In the genomic region with DNA sequence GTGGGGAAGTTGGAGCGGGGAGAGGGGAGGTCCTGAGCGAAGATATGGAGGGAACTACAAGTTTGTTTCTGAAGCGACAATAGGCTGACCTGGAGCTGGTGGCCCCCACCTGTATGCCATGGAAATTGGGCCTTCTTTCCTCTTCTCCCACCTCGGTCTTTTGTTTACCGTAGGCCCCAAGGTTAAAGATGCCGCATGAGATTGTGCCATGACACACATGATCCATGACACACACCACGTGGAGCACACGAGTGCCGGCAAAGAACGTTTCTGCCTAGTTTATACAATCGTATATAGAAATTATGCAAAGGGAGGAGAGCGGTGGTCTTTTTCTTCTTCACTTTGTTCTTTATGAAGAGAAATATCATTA, we compare ENCODE assay signal across 1 cellular context.
TF ChIP-seq lines count a peak whose summit lies in the region.

No MANE protein-coding gene starts in this region.

TF ChIP-seq in GM12878, 131 proteins besides CTCF, POLR2A, EP300 and RAD21 (continued from another document):
- TF ChIP-seq, protein P1, sequence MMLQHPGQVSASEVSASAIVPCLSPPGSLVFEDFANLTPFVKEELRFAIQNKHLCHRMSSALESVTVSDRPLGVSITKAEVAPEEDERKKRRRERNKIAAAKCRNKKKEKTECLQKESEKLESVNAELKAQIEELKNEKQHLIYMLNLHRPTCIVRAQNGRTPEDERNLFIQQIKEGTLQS (IDR thresholded peaks at IDR 0.05; ENCODE audit: borderline replicate concordance, extremely low read depth, low read depth, low read length) = 0 out of 2 replicates have a peak, but pooled peaks have one; percentile 13
- no peak for TF ChIP-seq CBX5 (IDR thresholded peaks at IDR 0.05; ENCODE audit: low read depth)
- TF ChIP-seq, protein P2, sequence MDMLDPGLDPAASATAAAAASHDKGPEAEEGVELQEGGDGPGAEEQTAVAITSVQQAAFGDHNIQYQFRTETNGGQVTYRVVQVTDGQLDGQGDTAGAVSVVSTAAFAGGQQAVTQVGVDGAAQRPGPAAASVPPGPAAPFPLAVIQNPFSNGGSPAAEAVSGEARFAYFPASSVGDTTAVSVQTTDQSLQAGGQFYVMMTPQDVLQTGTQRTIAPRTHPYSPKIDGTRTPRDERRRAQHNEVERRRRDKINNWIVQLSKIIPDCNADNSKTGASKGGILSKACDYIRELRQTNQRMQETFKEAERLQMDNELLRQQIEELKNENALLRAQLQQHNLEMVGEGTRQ (IDR thresholded peaks at IDR 0.05; ENCODE audit: borderline replicate concordance, low read depth, low read length) = peak; percentile 3; the same call in 1 of the 2 replicates
- no peak for TF ChIP-seq IKZF1 (conservative IDR thresholded peaks at IDR 0.05)
- peak; percentile 73 for TF ChIP-seq RAD51 (IDR thresholded peaks at IDR 0.05)
- TF ChIP-seq TARDBP (IDR thresholded peaks at IDR 0.05; ENCODE audit: borderline replicate concordance) = no peak
- peak; percentile 56; the same call in 1 of the 2 replicates for TF ChIP-seq MAX (IDR thresholded peaks at IDR 0.05; ENCODE audit: low read depth, low read length)
- TF ChIP-seq MXI1 (IDR thresholded peaks at IDR 0.05; ENCODE audit: low read depth, low read length) = peak; percentile 65; the same call in 1 of the 2 replicates
- no peak for TF ChIP-seq ZNF274 (IDR thresholded peaks at IDR 0.05; ENCODE audit: insufficient read depth, insufficient read length)
- TF ChIP-seq, protein P3, sequence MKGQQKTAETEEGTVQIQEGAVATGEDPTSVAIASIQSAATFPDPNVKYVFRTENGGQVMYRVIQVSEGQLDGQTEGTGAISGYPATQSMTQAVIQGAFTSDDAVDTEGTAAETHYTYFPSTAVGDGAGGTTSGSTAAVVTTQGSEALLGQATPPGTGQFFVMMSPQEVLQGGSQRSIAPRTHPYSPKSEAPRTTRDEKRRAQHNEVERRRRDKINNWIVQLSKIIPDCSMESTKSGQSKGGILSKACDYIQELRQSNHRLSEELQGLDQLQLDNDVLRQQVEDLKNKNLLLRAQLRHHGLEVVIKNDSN (IDR thresholded peaks at IDR 0.05; ENCODE audit: borderline replicate concordance, extremely low read length, insufficient read depth, low read depth, low read length) = peak; percentile 42
- no peak for TF ChIP-seq MLLT1 (IDR thresholded peaks at IDR 0.05)
